Comparison of ENCODE assay signal across 1 cellular context in genomic region chr10:127867805-127868204, GRCh38.
TF ChIP-seq lines count a peak whose summit lies in the region.

No MANE protein-coding gene starts in this region.

TF ChIP-seq in HepG2, 621 proteins besides CTCF, POLR2A, EP300 and RAD21:
- TF ChIP-seq HNF4A (CRISPR knock-in tag; IDR thresholded peaks at IDR 0.05): peak; percentile 28; the same call in 1 of the 2 replicates
- TF ChIP-seq ARID4A (CRISPR knock-in tag; IDR thresholded peaks at IDR 0.05; ENCODE audit: borderline replicate concordance): no peak
- no peak for TF ChIP-seq ZNF331 (CRISPR knock-in tag; IDR thresholded peaks at IDR 0.05)
